In genomic region chr17:48024149-48025039, GRCh38 we compare ENCODE assay signal across 8 cellular contexts. TPM values are rescaled to one million over a fixed set of nuclear protein-coding genes. Genes with fewer than 3 reads are reported as not detected.
A peak's percentile ranks its signal among the peaks of the same experiment; 100 is the strongest.
DNase-seq lines count a peak whose midpoint lies in the region; ATAC-seq and TF ChIP-seq lines count a peak whose summit lies in the region.

No MANE protein-coding gene starts in this region.

- DNase-seq in G401 (ENCODE audit: low spot score) (peak; percentile 37), HS-27A (ENCODE audit: low read depth) (peak; percentile 81), T-helper 9 cell (peak; percentile 26), chondrocyte (ENCODE audit: low spot score) (no peak)
- peak; percentile 51 for DNase-seq in stimulated activated naive CD4-positive, alpha-beta T cell treated with Interleukin-2 at 50 U/mL for 16 hours (lab: John Stamatoyannopoulos, UW)

- peak overlapping the region; percentile 77 for H3K4me3 Mint-ChIP-seq in chondrocyte (ENCODE audit: unreplicated experiment)

- TF ChIP-seq CTCF in chondrocyte (IDR thresholded peaks at IDR 0.05) = no peak
- no peak for TF ChIP-seq CTCF in liver (IDR thresholded peaks at IDR 0.05; ENCODE audit: low read depth, low read length, missing input control)

- H3K36me3 Mint-ChIP-seq in chondrocyte (ENCODE audit: low read depth) = no peaks in the 10 kb centered on the region

- no peaks in the 10 kb centered on the region for H3K9me3 ChIP-seq in liver (ENCODE audit: control insufficient read depth in 4 of 4, low read length in 3 of 4)

- peak overlapping the region; percentile 95 for H3K27ac Mint-ChIP-seq in chondrocyte (ENCODE audit: unreplicated experiment)

- H3K9ac ChIP-seq in liver (ENCODE audit: low read depth in 1 of 2, low read length in 2 of 2) = no peak overlapping the region

- no peak for TF ChIP-seq RAD21 in liver (IDR thresholded peaks at IDR 0.05)

- peaks cover 40% of the 10 kb centered on the region for H3K4me1 Mint-ChIP-seq in chondrocyte (ENCODE audit: low read depth)

- no peak overlapping the region for H3K27ac ChIP-seq in liver (ENCODE audit: low read depth in 1 of 2, low read length in 2 of 2)

- H3K4me1 ChIP-seq in liver (ENCODE audit: control insufficient read depth in 4 of 4, insufficient read depth in 4 of 4, low read length in 3 of 4) = peaks cover 10 to 35% (median 31%) of the 10 kb centered on the region in 4 donors

- H3K36me3 ChIP-seq in liver (ENCODE audit: control insufficient read depth in 4 of 4, insufficient read depth in 3 of 4, low read depth in 1 of 4, low read length in 3 of 4) = peaks cover 0 to 1% (median 0%) of the 10 kb centered on the region in 4 donors

- peak overlapping the region in 2 of 3 donors; percentile 10 to 55 for H3K4me3 ChIP-seq in liver (ENCODE audit: low read depth in 1 of 3, low read length in 3 of 3)

- H3K9me3 Mint-ChIP-seq in chondrocyte (ENCODE audit: low read depth) = no peaks in the 10 kb centered on the region

- no peaks in the 10 kb centered on the region for H3K27me3 Mint-ChIP-seq in chondrocyte (ENCODE audit: low read depth)

- in situ Hi-C loops in G401 (cut with HindIII; ENCODE audit: low sequenced_read_pairs) = no loop called here

- H3K27me3 ChIP-seq in liver (ENCODE audit: control insufficient read depth in 4 of 4, insufficient read depth in 4 of 4, low read length in 3 of 4) = no peaks in the 10 kb centered on the region

- WGBS in liver = 1% methylated on average over 54 of the region's 54 CpGs

- ATAC-seq in HG02759 (IDR thresholded peaks at IDR 0.05; ENCODE audit: unreplicated experiment) (no peak), GM21367 (IDR thresholded peaks at IDR 0.05; ENCODE audit: unreplicated experiment) (no peak)

TF ChIP-seq in liver, 16 proteins besides CTCF, POLR2A, EP300 and RAD21:
- TF ChIP-seq ZBTB33 (IDR thresholded peaks at IDR 0.05) (no peak), EGR1 (IDR thresholded peaks at IDR 0.05; ENCODE audit: low read depth in 2 of 2) (no peak), SP1 (IDR thresholded peaks at IDR 0.05) (no peak), FOXA1 (IDR thresholded peaks at IDR 0.05) (no peak), MAX (IDR thresholded peaks at IDR 0.05) (no peak), ATF3 (IDR thresholded peaks at IDR 0.05) (no peak), HNF4G (IDR thresholded peaks at IDR 0.05) (no peak), REST (IDR thresholded peaks at IDR 0.05) (no peak), TAF1 (conservative IDR thresholded peaks at IDR 0.05) (no peak), RXRA (IDR thresholded peaks at IDR 0.05) (no peak), JUND (IDR thresholded peaks at IDR 0.05) (no peak), HNF4A (conservative IDR thresholded peaks at IDR 0.05) (no peak), FOXA2 (IDR thresholded peaks at IDR 0.05) (no peak), YY1 (IDR thresholded peaks at IDR 0.05) (no peak), NR2F2 (IDR thresholded peaks at IDR 0.05) (no peak), GABPA (IDR thresholded peaks at IDR 0.05 in 1 of 2, conservative IDR thresholded peaks at IDR 0.05 in 1 of 2) (no peak)
TF ChIP-seq in liver: peak in this region for 0.

RNA-seq across cellular contexts. Expression of gene COPZ2, which starts 13.2 kb away (rescaled TPM):
- total RNA-seq in G401 (2014; rRNA removed; shearing (Covaris generic)) = not detected in 2 replicates
- total RNA-seq in chondrocyte (157 to 228 TPM (median 219 TPM) in 3 replicates), liver (10 to 100 TPM in 1 of 2 donors, 1 to 10 TPM in 1; 2.6 to 13.3 TPM)
- polyA plus RNA-seq in liver = 10 to 100 TPM; 22.4 to 38.1 TPM

RNA-seq across cellular contexts. Expression of gene NFE2L1, which starts 23.8 kb away (rescaled TPM):
- total RNA-seq in G401 (2014; rRNA removed; shearing (Covaris generic)) = 19.5 and 21.3 TPM in 2 replicates
- total RNA-seq in chondrocyte = 290 to 445 TPM (median 444 TPM) in 3 replicates
- 10 to 100 TPM; 37.5 to 79.5 TPM for total RNA-seq in liver
- polyA plus RNA-seq in liver = 10 to 100 TPM; 14.3 to 77.7 TPM

RNA-seq across cellular contexts. Expression of gene CDK5RAP3, which starts 53.5 kb away (rescaled TPM):
- 101 and 129 TPM in 2 replicates for total RNA-seq in G401 (2014; rRNA removed; shearing (Covaris generic))
- total RNA-seq in chondrocyte = 99.2 to 123 TPM (median 105 TPM) in 3 replicates
- total RNA-seq in liver = 100 to 1,000 TPM in 1 of 2 donors, 10 to 100 TPM in 1; 44.6 to 120 TPM
- 10 to 100 TPM; 52.7 to 96.8 TPM for polyA plus RNA-seq in liver

Comparison
In these comparisons a context has a peak if more than half of its experiments do, and no peak if none do; other contexts are left out.
1. RNA of gene COPZ2, which starts 13.2 kb away (total RNA-seq): 157 to 228 TPM in chondrocyte; 2.6 to 13.3 TPM in liver and not detected in G401; every median in the first group is over 10 times any median in the second.